ENCODE assay signal across 8 cellular contexts in the genomic region with DNA sequence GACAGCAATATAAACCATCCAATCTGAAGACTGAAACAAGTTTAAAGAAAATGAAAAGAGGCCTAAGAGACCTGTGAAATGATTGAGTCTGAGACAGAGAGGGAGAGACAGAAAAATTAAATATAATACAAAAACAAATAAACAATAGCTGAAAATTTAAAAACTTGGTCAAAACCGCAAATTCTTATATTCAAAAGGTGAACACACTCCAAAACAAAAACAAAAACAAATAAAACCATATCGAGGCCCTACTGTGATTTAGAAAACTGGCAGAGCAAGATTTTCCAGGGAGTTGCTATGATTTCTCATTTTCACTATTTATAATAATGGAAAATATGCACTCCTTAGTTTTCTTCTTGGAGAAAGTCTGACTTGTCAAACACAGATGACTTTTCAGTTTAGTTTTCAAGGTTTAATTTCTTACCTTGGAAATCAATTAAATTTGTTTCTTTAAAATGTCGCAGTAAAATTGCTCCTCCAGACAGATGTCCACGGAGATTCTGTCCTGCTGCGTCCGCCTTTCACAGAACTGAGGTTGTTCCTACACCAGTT.
DNase-seq lines count a peak whose midpoint lies in the region; TF ChIP-seq lines count a peak whose summit lies in the region.

No MANE protein-coding gene starts in this region.

- TF ChIP-seq RAD21 in neural cell (conservative IDR thresholded peaks at IDR 0.05), result no peak

- H3K9ac ChIP-seq in BLaER1 treated with 17β-estradiol and CSF1 and Interleukin-3, amounts not matched to agents 10 nM and 100 nM, result peak overlapping the region; percentile 80 to 96 (median 93)
- peak overlapping the region; percentile 81 for H3K9ac ChIP-seq in Loucy (ENCODE audit: low read depth, low read length, poor library complexity, severe bottlenecking)
- peak overlapping the region; percentile 81 for H3K9ac ChIP-seq in neural cell (ENCODE audit: low read length)

- H3K4me2 ChIP-seq in BLaER1 treated with 17β-estradiol and CSF1 and Interleukin-3, amounts not matched to agents 10 nM and 100 nM, result peak overlapping the region; percentile 75 to 99 (median 91)
- peak overlapping the region; percentile 75 for H3K4me2 ChIP-seq in Loucy (ENCODE audit: low read depth, low read length, poor library complexity, severe bottlenecking)
- peak overlapping the region; percentile 68 for H3K4me2 ChIP-seq in neural cell (ENCODE audit: low read length)

- peaks cover 27 to 37% (median 34%) of the 10 kb centered on the region in 11 experiments; a peak in 21 of 22 replicates for H4K20me1 ChIP-seq in BLaER1 treated with 17β-estradiol and CSF1 and Interleukin-3, amounts not matched to agents 10 nM and 100 nM
- H4K20me1 ChIP-seq in Loucy (ENCODE audit: insufficient read depth, low read length, poor library complexity, severe bottlenecking), result peaks cover 20% of the 10 kb centered on the region
- no peaks in the 10 kb centered on the region for H4K20me1 ChIP-seq in neural cell (ENCODE audit: insufficient read depth)

- H2AFZ ChIP-seq in Loucy (ENCODE audit: low read length) (peak overlapping the region; percentile 90), neural cell (ENCODE audit: low read depth, low read length) (peak overlapping the region; percentile 42)

- peaks cover 0 to 31% (median 26%) of the 10 kb centered on the region in 11 experiments; a peak in 15 of 22 replicates for H3K9me3 ChIP-seq in BLaER1 treated with 17β-estradiol and CSF1 and Interleukin-3, amounts not matched to agents 10 nM and 100 nM (replicated peaks in 1 of 11)
- no peaks in the 10 kb centered on the region for H3K9me3 ChIP-seq in Loucy (ENCODE audit: insufficient read depth, low read depth, low read length)
- H3K9me3 ChIP-seq in effector memory CD4-positive, alpha-beta T cell (ENCODE audit: control insufficient read depth, low read length), result no peaks in the 10 kb centered on the region
- H3K9me3 ChIP-seq in neural cell (ENCODE audit: low read length), result no peaks in the 10 kb centered on the region

- no peaks in the 10 kb centered on the region for H3F3A ChIP-seq in Loucy (ENCODE audit: low read depth)
- H3F3A ChIP-seq in neural cell (ENCODE audit: insufficient read depth, low read length, poor library complexity, severe bottlenecking), result no peaks in the 10 kb centered on the region

- peaks cover 4 to 39% (median 22%) of the 10 kb centered on the region in 11 experiments for H3K36me3 ChIP-seq in BLaER1 treated with 17β-estradiol and CSF1 and Interleukin-3, amounts not matched to agents 10 nM and 100 nM
- H3K36me3 ChIP-seq in Loucy (ENCODE audit: insufficient read depth, low read length), result peaks cover under 1% of the 10 kb centered on the region; the same call in 1 of the 2 replicates
- H3K36me3 ChIP-seq in effector memory CD4-positive, alpha-beta T cell (ENCODE audit: control insufficient read depth, insufficient read depth, low read length), result no peaks in the 10 kb centered on the region
- no peaks in the 10 kb centered on the region for H3K36me3 ChIP-seq in neural cell (ENCODE audit: insufficient read depth, low read length)

- no peaks in the 10 kb centered on the region for H3K27me3 ChIP-seq in BLaER1 treated with 17β-estradiol and CSF1 and Interleukin-3, amounts not matched to agents 10 nM and 100 nM
- no peaks in the 10 kb centered on the region for H3K27me3 ChIP-seq in Loucy (ENCODE audit: insufficient read depth, low read length, poor library complexity, severe bottlenecking)
- no peaks in the 10 kb centered on the region for H3K27me3 ChIP-seq in effector memory CD4-positive, alpha-beta T cell (replicated peaks; ENCODE audit: control insufficient read depth, insufficient read depth, low read length, poor library complexity, severe bottlenecking)
- no peaks in the 10 kb centered on the region for H3K27me3 ChIP-seq in neural cell (ENCODE audit: insufficient read depth, low read depth, low read length)

- no peaks in the 10 kb centered on the region for H3K9me2 ChIP-seq in Loucy (replicated peaks; ENCODE audit: low read depth, low read length)
- H3K9me2 ChIP-seq in neural cell (ENCODE audit: insufficient read depth, low read length), result no peaks in the 10 kb centered on the region

- TF ChIP-seq CTCF in Loucy (conservative IDR thresholded peaks at IDR 0.05; ENCODE audit: low read length), result no peak
- TF ChIP-seq CTCF in neural cell (IDR thresholded peaks at IDR 0.05; ENCODE audit: poor library complexity, severe bottlenecking), result no peak

- DNase-seq in effector memory CD4-positive, alpha-beta T cell, result no peak
- no peak for DNase-seq in foreskin melanocyte
- DNase-seq in occipital lobe (lab: John Stamatoyannopoulos, UW), result no peak
- DNase-seq in epidermal melanocyte (ENCODE audit: insufficient read length, low spot score), result no peak
- no peak for DNase-seq in central memory CD4-positive, alpha-beta T cell

- peak overlapping the region; percentile 40 to 96 (median 92); a peak in 21 of 22 replicates for H3K27ac ChIP-seq in BLaER1 treated with 17β-estradiol and CSF1 and Interleukin-3, amounts not matched to agents 10 nM and 100 nM
- peak overlapping the region; percentile 74 for H3K27ac ChIP-seq in effector memory CD4-positive, alpha-beta T cell (ENCODE audit: insufficient read depth, low read length, poor library complexity, severe bottlenecking)
- H3K27ac ChIP-seq in neural cell (ENCODE audit: low read length), result peak overlapping the region; percentile 89

- no peak for TF ChIP-seq EP300 in neural cell (conservative IDR thresholded peaks at IDR 0.05; ENCODE audit: poor library complexity, severe bottlenecking)

- H3K4me1 ChIP-seq in BLaER1 treated with 17β-estradiol and CSF1 and Interleukin-3, amounts not matched to agents 10 nM and 100 nM, result peaks cover 18 to 31% (median 28%) of the 10 kb centered on the region in 10 experiments
- peaks cover 15% of the 10 kb centered on the region for H3K4me1 ChIP-seq in Loucy (ENCODE audit: insufficient read depth, low read length, poor library complexity, severe bottlenecking)
- peaks cover 9% of the 10 kb centered on the region for H3K4me1 ChIP-seq in effector memory CD4-positive, alpha-beta T cell (ENCODE audit: control insufficient read depth, insufficient read depth, low read length, poor library complexity, severe bottlenecking)

- H3K79me2 ChIP-seq in Loucy (ENCODE audit: insufficient read depth, low read length) (peaks cover 40% of the 10 kb centered on the region), neural cell (replicated peaks; ENCODE audit: insufficient read depth, low read length) (peaks cover 47% of the 10 kb centered on the region)

- peak overlapping the region; percentile 65 to 94 (median 87) for H3K4me3 ChIP-seq in BLaER1 treated with 17β-estradiol and CSF1 and Interleukin-3, amounts not matched to agents 10 nM and 100 nM
- H3K4me3 ChIP-seq in Loucy (ENCODE audit: low read length, poor library complexity, severe bottlenecking), result peak overlapping the region; percentile 83
- H3K4me3 ChIP-seq in effector memory CD4-positive, alpha-beta T cell (ENCODE audit: insufficient read depth, low read depth, low read length, poor library complexity, severe bottlenecking), result peak overlapping the region; percentile 77
- peak overlapping the region; percentile 97 for H3K4me3 ChIP-seq in neural cell (ENCODE audit: low read length)

TF ChIP-seq in neural cell, 6 proteins besides CTCF, POLR2A, EP300 and RAD21:
- TF ChIP-seq EZH2 (IDR thresholded peaks at IDR 0.05; ENCODE audit: borderline replicate concordance, insufficient read depth, low read length, poor library complexity, severe bottlenecking), result no peak
- TF ChIP-seq SMC3 (conservative IDR thresholded peaks at IDR 0.05; ENCODE audit: poor library complexity), result no peak
- TF ChIP-seq, protein P1, sequence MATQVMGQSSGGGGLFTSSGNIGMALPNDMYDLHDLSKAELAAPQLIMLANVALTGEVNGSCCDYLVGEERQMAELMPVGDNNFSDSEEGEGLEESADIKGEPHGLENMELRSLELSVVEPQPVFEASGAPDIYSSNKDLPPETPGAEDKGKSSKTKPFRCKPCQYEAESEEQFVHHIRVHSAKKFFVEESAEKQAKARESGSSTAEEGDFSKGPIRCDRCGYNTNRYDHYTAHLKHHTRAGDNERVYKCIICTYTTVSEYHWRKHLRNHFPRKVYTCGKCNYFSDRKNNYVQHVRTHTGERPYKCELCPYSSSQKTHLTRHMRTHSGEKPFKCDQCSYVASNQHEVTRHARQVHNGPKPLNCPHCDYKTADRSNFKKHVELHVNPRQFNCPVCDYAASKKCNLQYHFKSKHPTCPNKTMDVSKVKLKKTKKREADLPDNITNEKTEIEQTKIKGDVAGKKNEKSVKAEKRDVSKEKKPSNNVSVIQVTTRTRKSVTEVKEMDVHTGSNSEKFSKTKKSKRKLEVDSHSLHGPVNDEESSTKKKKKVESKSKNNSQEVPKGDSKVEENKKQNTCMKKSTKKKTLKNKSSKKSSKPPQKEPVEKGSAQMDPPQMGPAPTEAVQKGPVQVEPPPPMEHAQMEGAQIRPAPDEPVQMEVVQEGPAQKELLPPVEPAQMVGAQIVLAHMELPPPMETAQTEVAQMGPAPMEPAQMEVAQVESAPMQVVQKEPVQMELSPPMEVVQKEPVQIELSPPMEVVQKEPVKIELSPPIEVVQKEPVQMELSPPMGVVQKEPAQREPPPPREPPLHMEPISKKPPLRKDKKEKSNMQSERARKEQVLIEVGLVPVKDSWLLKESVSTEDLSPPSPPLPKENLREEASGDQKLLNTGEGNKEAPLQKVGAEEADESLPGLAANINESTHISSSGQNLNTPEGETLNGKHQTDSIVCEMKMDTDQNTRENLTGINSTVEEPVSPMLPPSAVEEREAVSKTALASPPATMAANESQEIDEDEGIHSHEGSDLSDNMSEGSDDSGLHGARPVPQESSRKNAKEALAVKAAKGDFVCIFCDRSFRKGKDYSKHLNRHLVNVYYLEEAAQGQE (IDR thresholded peaks at IDR 0.05; ENCODE audit: borderline replicate concordance), result no peak
- TF ChIP-seq POLR2AphosphoS5 (IDR thresholded peaks at IDR 0.05), result no peak
- TF ChIP-seq MXI1 (conservative IDR thresholded peaks at IDR 0.05; ENCODE audit: poor library complexity, severe bottlenecking), result no peak
- no peak for TF ChIP-seq TAF1 (IDR thresholded peaks at IDR 0.05; ENCODE audit: low read depth)
